9 cellular contexts compared by ENCODE assay signal in genomic region chr11:128884703-128885338, GRCh38. TPM values are rescaled to one million over a fixed set of nuclear protein-coding genes. Genes with fewer than 3 reads are reported as not detected.
DNase-seq lines count a peak whose midpoint lies in the region; ATAC-seq, FAIRE-seq and TF ChIP-seq lines count a peak whose summit lies in the region.
"Had no signal": no experiment of that assay in that cellular context is flagged by ENCODE, and none has a peak within 500 bp of the region (broad histone marks: within the 10 kb centered on the region; RNA-seq: fewer than 3 reads in every experiment).

No MANE protein-coding gene starts in this region.

- H3K9me2 ChIP-seq in GM23248 (ENCODE audit: insufficient read depth) = no peaks in the 10 kb centered on the region

- 22 to 23% methylated on average over 12 of the region's 12 CpGs for WGBS in GM23248 (ENCODE audit: low coverage in 1 of 2, low lambda C conversion rate in 2 of 2, missing lambda C conversion rate in 2 of 2), 2 experiments
- 27% methylated on average over 12 of the region's 12 CpGs for WGBS in right cardiac atrium
- WGBS in small intestine, 3 donors = 25 to 29% (median 28%) methylated on average over 12 of the region's 12 CpGs

- in situ Hi-C loops in GM23248 (cut with MboI) = loop anchor here (5.0 kb wide), 2 partner anchors 67 to 447 kb away; no protein-coding TSS in a partner anchor

- peak; percentile 78 for DNase-seq in NCI-H1436 (lab: John Stamatoyannopoulos, UW)
- DNase-seq in NCI-H1436 treated with DMSO at 0.1 percent for 48 hours (lab: John Stamatoyannopoulos, UW) = no peak
- peak; percentile 69 for DNase-seq in GM23248
- peak; percentile 40 for DNase-seq in SHP77 treated with DMSO at 0.1 percent for 48 hours (lab: John Stamatoyannopoulos, UW)
- DNase-seq in amniotic epithelial cell (ENCODE audit: low read depth) = peak; percentile 57
- peak in 2 of 3 donors; percentile 48 to 61 for DNase-seq in right cardiac atrium
- DNase-seq in small intestine = peak; percentile 80

- no peaks in the 10 kb centered on the region for H3K36me3 ChIP-seq in GM23248 (ENCODE audit: low read depth)
- no peaks in the 10 kb centered on the region for H3K36me3 ChIP-seq in KMS-11 (ENCODE audit: insufficient read depth)
- H3K36me3 ChIP-seq in small intestine (ENCODE audit: control insufficient read depth in 2 of 2, insufficient read depth in 2 of 2, low read length in 2 of 2) = no peaks in the 10 kb centered on the region

- H3K4me2 ChIP-seq in GM23248 (ENCODE audit: unreplicated experiment) = no peak overlapping the region
- no peak overlapping the region for H3K4me2 ChIP-seq in KMS-11

- no peaks in the 10 kb centered on the region for H3F3A ChIP-seq in GM23248 (ENCODE audit: insufficient read depth)

- peaks cover 28% of the 10 kb centered on the region for H3K27me3 ChIP-seq in GM23248 (replicated peaks; ENCODE audit: insufficient read depth)
- no peaks in the 10 kb centered on the region for H3K27me3 ChIP-seq in KMS-11 (ENCODE audit: insufficient read depth, low read depth)
- no peaks in the 10 kb centered on the region for H3K27me3 ChIP-seq in right cardiac atrium (ENCODE audit: control insufficient read depth, insufficient read depth)
- H3K27me3 ChIP-seq in small intestine (ENCODE audit: control insufficient read depth in 2 of 2, insufficient read depth in 2 of 2, low read length in 2 of 2) = peaks cover 0 to 7% of the 10 kb centered on the region in 2 donors

- H3K9me3 ChIP-seq in GM23248 (ENCODE audit: low read depth) (no peaks in the 10 kb centered on the region), right cardiac atrium (ENCODE audit: control insufficient read depth, low read length) (no peaks in the 10 kb centered on the region), small intestine (ENCODE audit: control insufficient read depth, low read depth) (no peaks in the 10 kb centered on the region)

- H2AFZ ChIP-seq in GM23248 (no peak overlapping the region), KMS-11 (ENCODE audit: low read depth) (no peak overlapping the region)

- FAIRE-seq in small intestine (lab: Jason Lieb, UNC) = no peak
- FAIRE-seq: frontal cortex had no signal

- intact Hi-C loops in right cardiac atrium (cut with DNase I) = loop anchor here (2.0 to 5.0 kb wide), 2 partner anchors 72 kb away; no protein-coding TSS in a partner anchor

- no peak overlapping the region for H3K27ac ChIP-seq in GM23248
- no peak overlapping the region for H3K27ac ChIP-seq in KMS-11
- no peak overlapping the region for H3K27ac ChIP-seq in right cardiac atrium (ENCODE audit: low read length)
- H3K27ac ChIP-seq in small intestine (ENCODE audit: low read depth in 1 of 2, low read length in 1 of 2) = no peak overlapping the region

- no peaks in the 10 kb centered on the region for H3K79me2 ChIP-seq in GM23248 (ENCODE audit: insufficient read depth)
- H3K79me2 ChIP-seq in KMS-11 (ENCODE audit: insufficient read depth, low read depth) = no peaks in the 10 kb centered on the region

- no peak overlapping the region for H3K4me3 ChIP-seq in GM23248
- no peak overlapping the region for H3K4me3 ChIP-seq in KMS-11 (IDR thresholded peaks at IDR 0.05; ENCODE audit: insufficient read depth, low read depth, low read length)
- H3K4me3 ChIP-seq in right cardiac atrium (ENCODE audit: low read length) = no peak overlapping the region
- no peak overlapping the region for H3K4me3 ChIP-seq in small intestine (ENCODE audit: low read depth in 1 of 2, low read length in 2 of 2)

- ATAC-seq in right cardiac atrium = peak; percentile 67 to 77

- peak; percentile 82 for TF ChIP-seq CTCF in KMS-11 (conservative IDR thresholded peaks at IDR 0.05; ENCODE audit: low read depth, low read length)

- H4K20me1 ChIP-seq in GM23248 (ENCODE audit: insufficient read depth) (no peaks in the 10 kb centered on the region), KMS-11 (ENCODE audit: insufficient read depth) (no peaks in the 10 kb centered on the region)

- H3K4me1 ChIP-seq in GM23248 (ENCODE audit: insufficient read depth) = no peaks in the 10 kb centered on the region
- peaks cover 6% of the 10 kb centered on the region for H3K4me1 ChIP-seq in KMS-11 (ENCODE audit: low read depth, poor library complexity, severe bottlenecking)
- no peaks in the 10 kb centered on the region for H3K4me1 ChIP-seq in right cardiac atrium (ENCODE audit: control insufficient read depth, insufficient read depth, low read length)
- no peaks in the 10 kb centered on the region for H3K4me1 ChIP-seq in small intestine (ENCODE audit: control insufficient read depth in 2 of 2, insufficient read depth in 1 of 2, low read depth in 1 of 2, low read length in 1 of 2)

- H3K9ac ChIP-seq in GM23248 (no peak overlapping the region), KMS-11 (no peak overlapping the region)

RNA-seq across cellular contexts. Expression of gene KCNJ5, which starts 6.3 kb away (rescaled TPM):
- under 0.01 TPM in 1 of 2 replicates, not detected in the other for total RNA-seq in GM23248 (2014; rRNA removed; shearing (Covaris generic))
- polyA plus RNA-seq in GM23248 (2016; fragmentation: Nextera tagmentation; extraction: Ambion mirVana) = not detected in 2 replicates
- total RNA-seq in right cardiac atrium = 10 to 100 TPM in 3 of 4 donors, 1 to 10 TPM in 1; 9.3 to 30.0 (median 24.0) TPM
- polyA plus RNA-seq in right cardiac atrium = 15.8 TPM
- polyA plus RNA-seq in small intestine = under 1 TPM in 2 of 3 donors, not detected in 1; 0.54 to 0.76 TPM

RNA-seq across cellular contexts. Expression of gene KCNJ1, which starts 17.7 kb away (rescaled TPM):
- total RNA-seq in GM23248 (2014; rRNA removed; shearing (Covaris generic)) = not detected in 2 replicates
- polyA plus RNA-seq in GM23248 (2016; fragmentation: Nextera tagmentation; extraction: Ambion mirVana) (not detected in 2 replicates), right cardiac atrium (0.09 TPM), small intestine (under 1 TPM in 1 of 3 donors, not detected in 2; 0.06 TPM)
- under 1 TPM in 1 of 4 donors, not detected in 3; 0.17 TPM for total RNA-seq in right cardiac atrium
- total RNA-seq: frontal cortex had no signal

RNA-seq across cellular contexts. Expression of gene TP53AIP1, which starts 57.9 kb away (rescaled TPM):
- not detected in 2 replicates for total RNA-seq in GM23248 (2014; rRNA removed; shearing (Covaris generic))
- polyA plus RNA-seq in GM23248 (2016; fragmentation: Nextera tagmentation; extraction: Ambion mirVana) (not detected in 2 replicates), right cardiac atrium (0.05 TPM), small intestine (under 1 TPM in 1 of 3 donors, not detected in 2; 0.18 TPM)
- total RNA-seq in right cardiac atrium = not detected
